ENCODE assay signal across 8 cellular contexts in the genomic region with DNA sequence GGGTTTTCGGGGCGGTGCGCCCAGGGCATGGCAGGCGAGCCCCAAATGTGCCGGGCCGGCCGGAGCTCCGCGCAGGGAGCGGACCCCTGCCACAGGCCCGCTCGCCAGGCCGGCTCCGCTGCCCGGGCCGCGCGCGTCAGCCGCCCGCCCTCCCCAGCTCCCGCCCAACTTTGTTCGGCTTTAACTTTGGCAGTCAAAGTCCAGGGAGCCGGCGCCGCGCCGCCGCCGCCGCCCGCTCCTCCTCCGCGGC. TPM values are rescaled to one million over a fixed set of nuclear protein-coding genes. Genes with fewer than 3 reads are reported as not detected.
DNase-seq lines count a peak whose midpoint lies in the region; ATAC-seq and TF ChIP-seq lines count a peak whose summit lies in the region.

No MANE protein-coding gene starts in this region.

- H3K9ac ChIP-seq in SK-N-MC (ENCODE audit: insufficient read length): peak overlapping the region; percentile 87

- 1% methylated on average over 25 to 26 of the region's 34 CpGs for WGBS in testis, 2 donors

- intact Hi-C loops in lower lobe of right lung (cut with DNase I): no loop called here
- intact Hi-C loops in testis (cut with DNase I; ENCODE audit: low total_unique reads): no loop called here

- H3K27ac ChIP-seq in SK-N-MC (no peak overlapping the region), lower lobe of right lung (peak overlapping the region; percentile 94), testis (peak overlapping the region; percentile 94 to 95)

- H3K4me1 ChIP-seq in lower lobe of right lung: peaks cover 11% of the 10 kb centered on the region
- no peaks in the 10 kb centered on the region for H3K4me1 ChIP-seq in testis

- H3K27me3 ChIP-seq in lower lobe of right lung (ENCODE audit: low read depth): no peaks in the 10 kb centered on the region
- H3K27me3 ChIP-seq in testis: no peaks in the 10 kb centered on the region

- H3K9me3 ChIP-seq in SK-N-MC (ENCODE audit: low read depth, low read length): no peaks in the 10 kb centered on the region
- no peaks in the 10 kb centered on the region for H3K9me3 ChIP-seq in lower lobe of right lung
- no peaks in the 10 kb centered on the region for H3K9me3 ChIP-seq in testis

- peak overlapping the region; percentile 94 for H3K4me3 ChIP-seq in SK-N-MC
- H3K4me3 ChIP-seq in lower lobe of right lung: peak overlapping the region; percentile 78
- H3K4me3 ChIP-seq in testis: peak overlapping the region; percentile 85 to 87

- H3K36me3 ChIP-seq in SK-N-MC (ENCODE audit: insufficient read depth, low read length): peaks cover 16% of the 10 kb centered on the region
- H3K36me3 ChIP-seq in lower lobe of right lung: peaks cover 22% of the 10 kb centered on the region
- no peaks in the 10 kb centered on the region for H3K36me3 ChIP-seq in testis (ENCODE audit: low read depth, missing control alignments)

- TF ChIP-seq CTCF in lower lobe of right lung (IDR thresholded peaks at IDR 0.05) (no peak), testis (IDR thresholded peaks at IDR 0.05) (no peak)

- DNase-seq in activated effector memory CD4-positive, alpha-beta T cell treated with Interleukin-2 at 50 U/mL for 16 hours: peak; percentile 41
- no peak for DNase-seq in activated effector memory CD4-positive, alpha-beta T cell treated with anti-CD3 and anti-CD28 coated beads, Interleukin-2, amount 50 U/mL, for 16 hours
- DNase-seq in SK-N-MC (ENCODE audit: low read depth, low spot score) (no peak), dermis microvascular lymphatic vessel endothelial cell (ENCODE audit: low read depth in 2 of 2) (peak; percentile 21 to 73), lower lobe of right lung (no peak), testis (peak; percentile 66), CD1c-positive myeloid dendritic cell (ENCODE audit: extremely low spot score) (no peak)

- ATAC-seq in HG02884 (IDR thresholded peaks at IDR 0.05; ENCODE audit: unreplicated experiment): peak; percentile 31
- peak; percentile 86 to 90 for ATAC-seq in lower lobe of right lung

- no peak for TF ChIP-seq POLR2A in testis (IDR thresholded peaks at IDR 0.05)

RNA-seq across cellular contexts. Expression of a gene that starts 0.5 kb away (rescaled TPM):
- 3.6 and 3.7 TPM in 2 replicates for total RNA-seq in dermis microvascular lymphatic vessel endothelial cell
- 5.6 TPM for total RNA-seq in lower lobe of right lung
- 10 to 100 TPM; 15.5 to 17.2 TPM for total RNA-seq in testis
- 11.3 TPM for polyA plus RNA-seq in testis (ENCODE audit: insufficient read depth, low read depth, low replicate concordance)

Comparison
In these comparisons a context has a peak if more than half of its experiments do, and no peak if none do; other contexts are left out.
1. DNase-seq: peak in activated effector memory CD4-positive, alpha-beta T cell treated with Interleukin-2 at 50 U/mL for 16 hours (single experiment), dermis microvascular lymphatic vessel endothelial cell (2 of 2) and testis (single experiment); none in activated effector memory CD4-positive, alpha-beta T cell treated with anti-CD3 and anti-CD28 coated beads, Interleukin-2, amount 50 U/mL, for 16 hours (single experiment), SK-N-MC (single experiment), lower lobe of right lung (single experiment) and CD1c-positive myeloid dendritic cell (single experiment).
2. Peak in every context shown above with its lines, with median percentiles within 50 percentile points of each other: H3K4me3 ChIP-seq.